Comparison of ENCODE assay signal across 8 cellular contexts in the genomic region with DNA sequence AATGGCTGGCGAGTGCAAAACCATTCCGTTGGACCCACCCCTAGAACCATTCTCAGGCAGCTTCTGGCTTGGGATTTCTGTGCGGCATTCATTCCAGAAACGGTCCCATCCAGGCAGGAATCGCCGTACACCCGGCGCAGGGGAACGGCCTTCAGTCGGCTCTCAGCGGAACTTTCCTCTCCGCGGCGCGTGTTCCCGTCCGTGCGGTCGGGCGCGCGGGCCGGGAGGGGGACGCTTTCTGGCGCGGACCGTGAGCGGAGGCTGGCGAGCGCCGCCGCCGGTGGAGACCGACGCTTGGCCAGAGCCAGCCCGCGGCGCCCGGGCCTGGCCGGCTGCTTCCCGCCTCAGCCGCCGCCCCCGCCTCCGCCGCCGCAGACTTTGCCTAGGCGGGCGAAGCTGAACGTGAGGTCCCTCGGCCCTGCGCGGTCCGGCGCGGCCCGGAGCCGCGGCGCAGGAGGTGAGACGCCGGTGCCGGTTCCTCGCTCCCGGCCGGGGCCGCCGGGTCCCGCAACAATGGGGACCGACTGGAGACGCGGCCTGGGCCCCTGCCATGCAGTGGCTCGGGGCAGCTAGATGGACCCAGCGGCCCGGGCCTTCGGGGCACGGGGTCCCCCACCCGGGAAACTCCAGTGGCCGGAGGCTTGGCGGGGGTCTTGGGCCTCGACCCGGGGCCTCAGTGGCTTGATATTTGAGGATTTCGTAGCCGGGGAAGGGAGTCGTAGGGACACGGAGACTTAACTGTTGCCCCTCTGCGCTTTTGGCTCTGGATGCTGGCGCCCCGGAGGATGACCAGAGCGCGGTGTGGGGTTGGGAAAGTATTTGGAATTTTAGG. TPM values are rescaled to one million over a fixed set of nuclear protein-coding genes. Genes with fewer than 3 reads are reported as not detected.
DNase-seq lines count a peak whose midpoint lies in the region; ATAC-seq and TF ChIP-seq lines count a peak whose summit lies in the region.

A gene with protein sequence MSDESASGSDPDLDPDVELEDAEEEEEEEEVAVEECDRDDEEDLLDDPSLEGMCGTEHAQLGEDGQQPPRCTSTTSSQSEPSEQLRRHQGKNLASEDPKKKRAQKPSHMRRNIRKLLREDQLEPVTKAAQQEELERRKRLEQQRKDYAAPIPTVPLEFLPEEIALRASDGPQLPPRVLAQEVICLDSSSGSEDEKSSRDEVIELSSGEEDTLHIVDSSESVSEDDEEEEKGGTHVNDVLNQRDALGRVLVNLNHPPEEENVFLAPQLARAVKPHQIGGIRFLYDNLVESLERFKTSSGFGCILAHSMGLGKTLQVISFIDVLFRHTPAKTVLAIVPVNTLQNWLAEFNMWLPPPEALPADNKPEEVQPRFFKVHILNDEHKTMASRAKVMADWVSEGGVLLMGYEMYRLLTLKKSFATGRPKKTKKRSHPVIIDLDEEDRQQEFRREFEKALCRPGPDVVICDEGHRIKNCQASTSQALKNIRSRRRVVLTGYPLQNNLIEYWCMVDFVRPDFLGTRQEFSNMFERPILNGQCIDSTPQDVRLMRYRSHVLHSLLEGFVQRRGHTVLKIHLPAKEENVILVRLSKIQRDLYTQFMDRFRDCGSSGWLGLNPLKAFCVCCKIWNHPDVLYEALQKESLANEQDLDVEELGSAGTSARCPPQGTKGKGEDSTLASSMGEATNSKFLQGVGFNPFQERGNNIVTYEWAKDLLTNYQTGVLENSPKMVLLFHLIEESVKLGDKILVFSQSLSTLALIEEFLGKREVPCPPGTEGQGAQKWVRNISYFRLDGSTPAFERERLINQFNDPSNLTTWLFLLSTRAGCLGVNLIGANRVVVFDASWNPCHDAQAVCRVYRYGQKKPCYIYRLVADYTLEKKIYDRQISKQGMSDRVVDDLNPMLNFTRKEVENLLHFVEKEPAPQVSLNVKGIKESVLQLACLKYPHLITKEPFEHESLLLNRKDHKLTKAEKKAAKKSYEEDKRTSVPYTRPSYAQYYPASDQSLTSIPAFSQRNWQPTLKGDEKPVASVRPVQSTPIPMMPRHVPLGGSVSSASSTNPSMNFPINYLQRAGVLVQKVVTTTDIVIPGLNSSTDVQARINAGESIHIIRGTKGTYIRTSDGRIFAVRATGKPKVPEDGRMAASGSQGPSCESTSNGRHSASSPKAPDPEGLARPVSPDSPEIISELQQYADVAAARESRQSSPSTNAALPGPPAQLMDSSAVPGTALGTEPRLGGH (N-terminal part only) (plus strand): TSS at position 261 of the 832 bp plus-strand sequence. CDS start 51,702 bp downstream, outside the sequence.

- peaks cover 13% of the 10 kb centered on the region for H3K36me3 Mint-ChIP-seq in Caco-2 (ENCODE audit: insufficient read depth, unreplicated experiment)
- peaks cover 4% of the 10 kb centered on the region for H3K36me3 Mint-ChIP-seq in activated T-cell treated with anti-CD3 and anti-CD28 coated beads, Interleukin-2, amount 50 U/mL, for 4 hours (ENCODE audit: insufficient read depth)

- no peaks in the 10 kb centered on the region for H3K9me3 ChIP-seq in Caco-2
- no peaks in the 10 kb centered on the region for H3K9me3 ChIP-seq in muscle layer of duodenum (ENCODE audit: control insufficient read depth in 1 of 2, low read length in 2 of 2)

- DNase-seq in Caco-2 (peak; percentile 86 to 91), HT-29 (ENCODE audit: low spot score) (peak; percentile 66), OCI-M2 (lab: John Stamatoyannopoulos, UW; ENCODE audit: unreplicated experiment) (peak; percentile 36)
- peak; percentile 74 for DNase-seq in activated T-cell treated with anti-CD3 and anti-CD28 coated beads, Interleukin-2, amount 50 U/mL, for 4 hours
- DNase-seq in stimulated activated CD8-positive, alpha-beta memory T cell treated with anti-CD3 and anti-CD28 coated beads, Interleukin-7, amount 100 ng/mL, for 24 hours (ENCODE audit: low read depth), result peak; percentile 60

- H3K4me1 ChIP-seq in Caco-2, result peaks cover 9% of the 10 kb centered on the region
- peaks cover 17 to 18% of the 10 kb centered on the region in 2 donors for H3K4me1 ChIP-seq in muscle layer of duodenum (ENCODE audit: control insufficient read depth in 1 of 2, insufficient read depth in 2 of 2, low read length in 2 of 2)

- intact Hi-C loops in Caco-2 (cut with micrococcal nuclease; ENCODE audit: unreplicated experiment), result loop anchor here (1.0 kb wide), 2 partner anchors 27 to 36 kb away; no protein-coding TSS in a partner anchor

- H3K27me3 Mint-ChIP-seq in Caco-2 (ENCODE audit: insufficient read depth, unreplicated experiment), result no peaks in the 10 kb centered on the region
- no peaks in the 10 kb centered on the region for H3K27me3 Mint-ChIP-seq in activated T-cell treated with anti-CD3 and anti-CD28 coated beads, Interleukin-2, amount 50 U/mL, for 4 hours (ENCODE audit: low read depth)

- POLR2A ChIA-PET in Caco-2 (lab: Charles Lee), result interaction anchor here (0.6 to 2.3 kb wide), 2 partner anchors 39 to 406 kb away, joined by 3 to 27 read pairs; a partner anchor contains a TSS

- TF ChIP-seq CTCF in Caco-2 (IDR thresholded peaks at IDR 0.05; ENCODE audit: insufficient read depth in 1 of 2, low read depth in 1 of 2, low read length in 1 of 2, severe bottlenecking in 1 of 2, unreplicated experiment in 1 of 2), result no peak

- H3K27me3 ChIP-seq in Caco-2 (replicated peaks; ENCODE audit: control insufficient read depth, insufficient read depth, low read length) (no peaks in the 10 kb centered on the region), muscle layer of duodenum (ENCODE audit: low read depth, low read length) (no peaks in the 10 kb centered on the region)

- H3K9me3 Mint-ChIP-seq in Caco-2 (ENCODE audit: unreplicated experiment), result no peaks in the 10 kb centered on the region
- H3K9me3 Mint-ChIP-seq in activated T-cell treated with anti-CD3 and anti-CD28 coated beads, Interleukin-2, amount 50 U/mL, for 4 hours, result no peaks in the 10 kb centered on the region

- peaks cover 34% of the 10 kb centered on the region for H3K4me1 Mint-ChIP-seq in Caco-2 (ENCODE audit: low read depth, unreplicated experiment)
- H3K4me1 Mint-ChIP-seq in activated T-cell treated with anti-CD3 and anti-CD28 coated beads, Interleukin-2, amount 50 U/mL, for 4 hours (ENCODE audit: low read depth), result peaks cover 36% of the 10 kb centered on the region

- H3K4me3 ChIP-seq in Caco-2 (ENCODE audit: low read depth, low read length), result peak within 1 kb of the TSS; percentile 91
- peak within 1 kb of the TSS; percentile 94 to 96 for H3K4me3 ChIP-seq in muscle layer of duodenum (ENCODE audit: low read depth in 1 of 2, low read length in 2 of 2)

- peak within 1 kb of the TSS; percentile 91 for H3K27ac ChIP-seq in muscle layer of duodenum (ENCODE audit: low read length)

- no TSS peak for BruUV-seq in Caco-2 (replicated peaks; lab: Mats Ljungman, UMichigan)

- peak within 1 kb of the TSS; percentile 84 for H3K4me3 Mint-ChIP-seq in Caco-2 (ENCODE audit: unreplicated experiment)
- H3K4me3 Mint-ChIP-seq in activated T-cell treated with anti-CD3 and anti-CD28 coated beads, Interleukin-2, amount 50 U/mL, for 4 hours, result peak within 1 kb of the TSS; percentile 92

- ATAC-seq in GM19455 (IDR thresholded peaks at IDR 0.05; ENCODE audit: unreplicated experiment) (peak; percentile 77), esophagus mucosa (peak; percentile 94)
- peak; percentile 90 to 91 for ATAC-seq in activated T-cell treated with anti-CD3 and anti-CD28 coated beads, Interleukin-2, amount 50 U/mL, for 4 hours

- CTCF ChIA-PET in Caco-2 (lab: Charles Lee), result interaction anchor here (0.5 to 1.3 kb wide), 5 partner anchors 17 to 377 kb away, joined by 3 to 4 read pairs (median 3); no protein-coding TSS in a partner anchor

- peak within 1 kb of the TSS; percentile 82 for H3K27ac Mint-ChIP-seq in Caco-2 (ENCODE audit: unreplicated experiment)

- no peaks in the 10 kb centered on the region for H3K36me3 ChIP-seq in Caco-2 (ENCODE audit: control insufficient read depth, insufficient read depth, low read length)
- H3K36me3 ChIP-seq in muscle layer of duodenum (ENCODE audit: control insufficient read depth in 1 of 2, insufficient read depth in 2 of 2, low read length in 2 of 2), result peaks cover 3% of the 10 kb centered on the region in 2 donors

RNA-seq across cellular contexts. Expression of the gene that starts here (rescaled TPM):
- total RNA-seq in Caco-2 (2022) (34.0 and 36.5 TPM in 2 replicates), esophagus mucosa (9.5 TPM)
- 7.4 and 7.6 TPM in 2 replicates for total RNA-seq in HT-29 (2014; rRNA removed; shearing (Covaris generic))
- 10 to 100 TPM; 35.1 to 40.5 (median 37.4) TPM for total RNA-seq in activated T-cell treated with anti-CD3 and anti-CD28 coated beads, Interleukin-2, amount 50 U/mL, for 4 hours

Comparison
In these comparisons a context has a peak if more than half of its experiments do, and no peak if none do; other contexts are left out.
1. Peak in every context shown above with its lines: DNase-seq, ATAC-seq, H3K4me3 ChIP-seq and H3K27ac ChIP-seq.
2. DNase-seq: peak in every context shown above with its lines; median percentile 88 in Caco-2; 74 in activated T-cell treated with anti-CD3 and anti-CD28 coated beads, Interleukin-2, amount 50 U/mL, for 4 hours; 66 in HT-29; 60 in stimulated activated CD8-positive, alpha-beta memory T cell treated with anti-CD3 and anti-CD28 coated beads, Interleukin-7, amount 100 ng/mL, for 24 hours; 36 in OCI-M2.